14 cellular contexts compared by ENCODE assay signal in the genomic region with DNA sequence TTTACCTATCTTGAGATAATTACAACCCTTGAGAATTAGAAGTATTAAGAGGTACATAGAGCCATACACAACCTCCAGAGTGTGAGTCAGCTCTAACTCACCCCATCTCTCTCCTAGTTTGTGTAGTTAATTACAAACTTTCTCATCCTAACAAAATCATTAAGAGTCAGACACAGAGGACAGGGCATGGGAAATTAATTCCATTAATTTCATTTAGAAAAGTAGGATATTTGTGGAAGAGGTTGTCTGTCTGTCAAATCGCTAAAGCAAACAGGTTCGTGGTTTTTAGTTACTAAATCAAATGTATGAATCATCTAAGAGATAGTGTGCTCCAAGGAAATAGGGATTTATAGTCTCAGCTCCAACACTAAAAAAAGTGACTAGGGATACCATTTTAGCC.
"Had no signal": no experiment of that assay in that cellular context is flagged by ENCODE, and none has a peak within 500 bp of the region (broad histone marks: within the 10 kb centered on the region; RNA-seq: fewer than 3 reads in every experiment).

No MANE protein-coding gene starts in this region.

- DNase-seq: activated effector memory CD4-positive, alpha-beta T cell treated with Interleukin-2 at 50 U/mL for 16 hours; activated T-cell treated with anti-CD3 and anti-CD28 coated beads, Interleukin-2, amount 50 U/mL, for 24 hours; colonic mucosa; left cardiac atrium; lower lobe of right lung; naive B cell; thyroid gland had no signal

- H3K27me3 Mint-ChIP-seq: activated naive CD8-positive, alpha-beta T cell; activated T-cell treated with anti-CD3 and anti-CD28 coated beads, Interleukin-2, amount 50 U/mL, for 24 hours; naive B cell had no signal

- H3K36me3 Mint-ChIP-seq: activated naive CD8-positive, alpha-beta T cell; naive B cell; stimulated activated effector memory CD8-positive, alpha-beta T cell treated with anti-CD3 and anti-CD28 coated beads, Interleukin-12 subunit alpha, Interleukin-12 subunit beta, amount 100 ng/mL, for 72 hours had no signal

- H3K36me3 ChIP-seq: colonic mucosa, lower lobe of right lung, right atrium auricular region, thyroid gland, vagina had no signal

- H3K27me3 ChIP-seq: colonic mucosa, right atrium auricular region, thyroid gland, vagina had no signal

- H3K27ac Mint-ChIP-seq: activated naive CD8-positive, alpha-beta T cell; activated T-cell treated with anti-CD3 and anti-CD28 coated beads, Interleukin-2, amount 50 U/mL, for 24 hours; naive B cell; stimulated activated effector memory CD8-positive, alpha-beta T cell treated with anti-CD3 and anti-CD28 coated beads, Interleukin-12 subunit alpha, Interleukin-12 subunit beta, amount 100 ng/mL, for 72 hours; T-helper 2 cell treated with Interferon-gamma antibody and Interleukin-4, amounts not matched to agents 5 μg/mL and 100 μg/mL, for 36 hours had no signal

- ATAC-seq: activated CD4-positive, CD25-positive, alpha-beta regulatory T cell treated with anti-CD3 and anti-CD28 coated beads, Interleukin-2, amount 50 U/mL, for 24 hours; left cardiac atrium; lower lobe of right lung; stimulated activated effector memory CD8-positive, alpha-beta T cell treated with anti-CD3 and anti-CD28 coated beads, Interleukin-12 subunit alpha, Interleukin-12 subunit beta, amount 100 ng/mL, for 72 hours had no signal

- H3K9me3 ChIP-seq: colonic mucosa, thyroid gland, vagina had no signal

- H3K4me3 ChIP-seq: colonic mucosa, lower lobe of right lung, right atrium auricular region, thyroid gland, vagina had no signal

- H3K4me1 ChIP-seq: colonic mucosa, lower lobe of right lung, parathyroid adenoma, right atrium auricular region, thyroid gland, vagina had no signal

- H3K4me3 Mint-ChIP-seq: activated naive CD8-positive, alpha-beta T cell; activated T-cell treated with anti-CD3 and anti-CD28 coated beads, Interleukin-2, amount 50 U/mL, for 24 hours; naive B cell; stimulated activated effector memory CD8-positive, alpha-beta T cell treated with anti-CD3 and anti-CD28 coated beads, Interleukin-12 subunit alpha, Interleukin-12 subunit beta, amount 100 ng/mL, for 72 hours; T-helper 2 cell treated with Interferon-gamma antibody and Interleukin-4, amounts not matched to agents 5 μg/mL and 100 μg/mL, for 36 hours had no signal

- H3K27ac ChIP-seq: colonic mucosa, lower lobe of right lung, parathyroid adenoma, right atrium auricular region, thyroid gland, vagina had no signal

- H3K4me1 Mint-ChIP-seq: naive B cell; stimulated activated effector memory CD8-positive, alpha-beta T cell treated with anti-CD3 and anti-CD28 coated beads, Interleukin-12 subunit alpha, Interleukin-12 subunit beta, amount 100 ng/mL, for 72 hours had no signal
